ENCODE assay signal across 10 cellular contexts in genomic region chr3:45583021-45583851, GRCh38. TPM values are rescaled to one million over a fixed set of nuclear protein-coding genes. Genes with fewer than 3 reads are reported as not detected.
A peak's percentile ranks its signal among the peaks of the same experiment; 100 is the strongest.
DNase-seq lines count a peak whose midpoint lies in the region; ATAC-seq and TF ChIP-seq lines count a peak whose summit lies in the region.
"Had no signal": no experiment of that assay in that cellular context is flagged by ENCODE, and none has a peak within 500 bp of the region (broad histone marks: within the 10 kb centered on the region; RNA-seq: fewer than 3 reads in every experiment).

No MANE protein-coding gene starts in this region.

- no peaks in the 10 kb centered on the region for H3K4me1 Mint-ChIP-seq in stimulated activated memory B cell treated with anti-CD40 and anti-IgM and Interleukin-4, amounts not matched to agents 10 μg/mL and 1 μg/mL and 100 μg/mL, for 72 hours
- H3K4me1 Mint-ChIP-seq: nephron progenitor cell had no signal

- DNase-seq in NCI-H1092 treated with DMSO at 0.1 percent for 48 hours (lab: John Stamatoyannopoulos, UW) (peak; percentile 1), NCI-H1092 (lab: John Stamatoyannopoulos, UW) (no peak), fibroblast of peridontal ligament (ENCODE audit: extremely low read depth) (peak; percentile 49), middle frontal gyrus (ENCODE audit: extremely low spot score, low spot score) (peak; percentile 69), uterus (peak; percentile 28 to 46), DMS53 treated with DMSO at 0.1 percent for 48 hours (lab: John Stamatoyannopoulos, UW; ENCODE audit: unreplicated experiment) (no peak), Kasumi-1 (lab: John Stamatoyannopoulos, UW) (no peak)
- DNase-seq: nephron progenitor cell had no signal

- H3K4me3 Mint-ChIP-seq in stimulated activated memory B cell treated with anti-CD40 and anti-IgM and Interleukin-4, amounts not matched to agents 10 μg/mL and 1 μg/mL and 100 μg/mL, for 72 hours, result no peak overlapping the region
- H3K4me3 Mint-ChIP-seq: nephron progenitor cell had no signal

- H3K9me3 ChIP-seq in uterus, result no peaks in the 10 kb centered on the region

- H3K9me3 Mint-ChIP-seq in stimulated activated memory B cell treated with anti-CD40 and anti-IgM and Interleukin-4, amounts not matched to agents 10 μg/mL and 1 μg/mL and 100 μg/mL, for 72 hours, result peaks cover 4% of the 10 kb centered on the region
- H3K9me3 Mint-ChIP-seq: nephron progenitor cell had no signal

- H3K4me3 ChIP-seq in uterus, result no peak overlapping the region

- H3K36me3 Mint-ChIP-seq in stimulated activated memory B cell treated with anti-CD40 and anti-IgM and Interleukin-4, amounts not matched to agents 10 μg/mL and 1 μg/mL and 100 μg/mL, for 72 hours, result peaks cover 9% of the 10 kb centered on the region

- no peak for TF ChIP-seq CTCF in uterus (IDR thresholded peaks at IDR 0.05)

- H3K27ac ChIP-seq in uterus, result peak overlapping the region in 1 of 2 donors; percentile 31
- H3K27ac ChIP-seq: 22Rv1 had no signal

- no peaks in the 10 kb centered on the region for H3K27me3 ChIP-seq in uterus

- TF ChIP-seq POLR2A in uterus (IDR thresholded peaks at IDR 0.05), result no peak

- no peaks in the 10 kb centered on the region for H3K4me1 ChIP-seq in uterus

- H3K27me3 Mint-ChIP-seq in stimulated activated memory B cell treated with anti-CD40 and anti-IgM and Interleukin-4, amounts not matched to agents 10 μg/mL and 1 μg/mL and 100 μg/mL, for 72 hours, result no peaks in the 10 kb centered on the region

- ATAC-seq in stimulated activated memory B cell treated with anti-CD40 and anti-IgM and Interleukin-4, amounts not matched to agents 10 μg/mL and 1 μg/mL and 100 μg/mL, for 72 hours, result no peak

- H3K36me3 ChIP-seq in uterus, result no peaks in the 10 kb centered on the region

- no peak overlapping the region for H3K27ac Mint-ChIP-seq in stimulated activated memory B cell treated with anti-CD40 and anti-IgM and Interleukin-4, amounts not matched to agents 10 μg/mL and 1 μg/mL and 100 μg/mL, for 72 hours
- H3K27ac Mint-ChIP-seq: nephron progenitor cell had no signal

- intact Hi-C loops in uterus (cut with DNase I; ENCODE audit: low total_unique reads), result no loop called here

RNA-seq across cellular contexts. Expression of gene LIMD1, which starts 11.3 kb away (rescaled TPM):
- total RNA-seq in uterus, result 10 to 100 TPM in 2 of 4 donors, 1 to 10 TPM in 2; 7.9 to 34.6 (median 15.7) TPM

Comparison
In these comparisons a context has a peak if more than half of its experiments do, and no peak if none do; other contexts are left out.
1. DNase-seq: peak in NCI-H1092 treated with DMSO at 0.1 percent for 48 hours (single experiment), fibroblast of peridontal ligament (single experiment), middle frontal gyrus (single experiment) and uterus (2 of 2); none in NCI-H1092 (single experiment), DMS53 treated with DMSO at 0.1 percent for 48 hours (single experiment) and Kasumi-1 (0 of 2).